In the genomic region with DNA sequence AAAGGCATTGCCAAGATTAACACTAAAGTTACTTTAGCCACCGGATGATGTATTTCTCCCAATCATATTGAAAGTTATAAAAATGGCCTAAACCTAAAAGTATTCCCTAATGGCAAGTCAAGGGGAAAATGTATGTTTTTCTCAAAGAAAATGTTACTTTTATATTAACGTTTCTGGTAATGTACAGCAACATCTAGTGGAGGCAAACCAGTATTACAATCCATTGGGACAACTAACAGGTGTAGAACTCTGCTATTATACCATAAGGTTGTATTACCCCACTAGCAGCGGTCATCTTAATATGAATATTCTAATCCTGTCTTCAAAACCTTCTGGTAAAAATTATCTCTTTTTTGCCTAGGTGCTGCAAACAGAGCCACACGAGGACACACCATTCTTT, we compare ENCODE assay signal across 8 cellular contexts.
DNase-seq lines count a peak whose midpoint lies in the region; FAIRE-seq and TF ChIP-seq lines count a peak whose summit lies in the region.

No MANE protein-coding gene starts in this region.

- H2BK5ac ChIP-seq in mesenchymal stem cell (ENCODE audit: low read depth, low read length, poor library complexity, severe bottlenecking): no peak overlapping the region

- H3K4me3 Mint-ChIP-seq in CD4-positive, alpha-beta memory T cell: no peak overlapping the region

- POLR2A ChIA-PET in CD4-positive, alpha-beta memory T cell (lab: Charles Lee; ENCODE audit: partially characterized antibody): no interaction called here
- POLR2A ChIA-PET in HEK293T (lab: Yijun Ruan, JAX): no interaction called here

- DNase-seq in CD4-positive, alpha-beta memory T cell: peak; percentile 19 to 29 (median 25)
- DNase-seq in LNCaP clone FGC (ENCODE audit: low read depth) (peak; percentile 2), bronchial epithelial cell (ENCODE audit: low read depth) (peak; percentile 12), mesenchymal stem cell (peak; percentile 1), activated gamma-delta T cell treated with Interleukin-2 at 50 U/mL for 16 hours (no peak), anterior cingulate cortex (lab: John Stamatoyannopoulos, UW) (no peak), nucleus accumbens (lab: John Stamatoyannopoulos, UW) (no peak), HEK293T (ENCODE audit: extremely low spot score) (no peak)

- no peaks in the 10 kb centered on the region for H3K27me3 Mint-ChIP-seq in CD4-positive, alpha-beta memory T cell

- WGBS in mesenchymal stem cell: 20% methylated on average over 2 of the region's 4 CpGs

- no peak overlapping the region for H3K4me3 ChIP-seq in CD4-positive, alpha-beta memory T cell (ENCODE audit: low read length in 2 of 2)
- H3K4me3 ChIP-seq in LNCaP clone FGC (ENCODE audit: low read depth, low read length) (no peak overlapping the region), bronchial epithelial cell (ENCODE audit: low read depth, low read length) (no peak overlapping the region), mesenchymal stem cell (ENCODE audit: insufficient read depth in 1 of 2, low read depth in 1 of 2, low read length in 2 of 2) (no peak overlapping the region)

- CTCF ChIA-PET in CD4-positive, alpha-beta memory T cell (lab: Charles Lee; ENCODE audit: partially characterized antibody): interaction anchor here (0.8 to 1.6 kb wide), 3 partner anchors 215 to 369 kb away, joined by 3 to 6 read pairs (median 6); a partner anchor contains a TSS
- CTCF ChIA-PET in HEK293T (lab: Yijun Ruan, JAX): interaction anchor here (0.6 kb wide), 1 partner anchor 321 kb away, joined by 4 read pairs; no protein-coding TSS in a partner anchor

- no peak overlapping the region for H3K18ac ChIP-seq in mesenchymal stem cell (ENCODE audit: low read depth in 1 of 2, low read length in 2 of 2)

- no peaks in the 10 kb centered on the region for H3K9me3 Mint-ChIP-seq in CD4-positive, alpha-beta memory T cell

- H3K4ac ChIP-seq in mesenchymal stem cell (ENCODE audit: low read depth in 1 of 2, low read length in 2 of 2): no peak overlapping the region

- TF ChIP-seq CTCF in LNCaP clone FGC (IDR thresholded peaks at IDR 0.05; ENCODE audit: control insufficient read depth, extremely low read depth, insufficient read depth) (peak; percentile 45), bronchial epithelial cell (IDR thresholded peaks at IDR 0.05; ENCODE audit: insufficient read depth, low read length, severe bottlenecking) (no peak)

- H3K23ac ChIP-seq in mesenchymal stem cell (ENCODE audit: low read length in 2 of 2): no peak overlapping the region

- no peak overlapping the region for H2AFZ ChIP-seq in mesenchymal stem cell (ENCODE audit: low read depth, low read length)

- H3K36me3 Mint-ChIP-seq in CD4-positive, alpha-beta memory T cell: no peaks in the 10 kb centered on the region

- intact Hi-C loops in CD4-positive, alpha-beta memory T cell (cut with micrococcal nuclease): loop anchor here (10.0 kb wide), 1 partner anchor 133 kb away; no protein-coding TSS in a partner anchor

- no peak overlapping the region for H3K4me2 ChIP-seq in mesenchymal stem cell (ENCODE audit: low read length, poor library complexity, severe bottlenecking)

- H3K27ac ChIP-seq in CD4-positive, alpha-beta memory T cell (ENCODE audit: low read depth, low read length): no peak overlapping the region
- no peak overlapping the region for H3K27ac ChIP-seq in mesenchymal stem cell (ENCODE audit: low read length, poor library complexity, severe bottlenecking)

- H3K36me3 ChIP-seq in CD4-positive, alpha-beta memory T cell (ENCODE audit: insufficient read depth, low read length): no peaks in the 10 kb centered on the region
- H3K36me3 ChIP-seq in bronchial epithelial cell (ENCODE audit: control insufficient read depth, insufficient read depth, low read length): no peaks in the 10 kb centered on the region
- no peaks in the 10 kb centered on the region for H3K36me3 ChIP-seq in mesenchymal stem cell (ENCODE audit: control insufficient read depth in 1 of 2, insufficient read depth in 2 of 2, low read depth in 1 of 2, low read length in 2 of 2)

- no peak overlapping the region for H2BK15ac ChIP-seq in mesenchymal stem cell (ENCODE audit: low read depth, poor library complexity, severe bottlenecking)

- no peaks in the 10 kb centered on the region for H3K79me1 ChIP-seq in mesenchymal stem cell (replicated peaks; ENCODE audit: low read length, poor library complexity, severe bottlenecking)

- H2BK120ac ChIP-seq in mesenchymal stem cell (ENCODE audit: low read depth, low read length): no peak overlapping the region

- H3K9me3 ChIP-seq in CD4-positive, alpha-beta memory T cell (ENCODE audit: control insufficient read depth in 1 of 2, low read length in 2 of 2): no peaks in the 10 kb centered on the region
- peaks cover 13% of the 10 kb centered on the region for H3K9me3 ChIP-seq in mesenchymal stem cell (ENCODE audit: control insufficient read depth, low read length)

- H2AK5ac ChIP-seq in mesenchymal stem cell (ENCODE audit: low read length, severe bottlenecking): no peak overlapping the region

- no peak overlapping the region for H3K14ac ChIP-seq in mesenchymal stem cell (ENCODE audit: low read length in 2 of 2)

- no peak overlapping the region for H4K8ac ChIP-seq in mesenchymal stem cell (ENCODE audit: low read length)

- no peaks in the 10 kb centered on the region for H3K4me1 Mint-ChIP-seq in CD4-positive, alpha-beta memory T cell

- no peaks in the 10 kb centered on the region for H3K4me1 ChIP-seq in CD4-positive, alpha-beta memory T cell (ENCODE audit: insufficient read depth, low read length)
- H3K4me1 ChIP-seq in mesenchymal stem cell (ENCODE audit: control insufficient read depth, insufficient read depth, low read depth, low read length): no peaks in the 10 kb centered on the region

- no peak overlapping the region for H3K9ac ChIP-seq in mesenchymal stem cell (ENCODE audit: low read length)

- H4K91ac ChIP-seq in mesenchymal stem cell (ENCODE audit: low read length): no peak overlapping the region

- no peak for FAIRE-seq in bronchial epithelial cell (lab: Jason Lieb, UNC)

- no peak overlapping the region for H3K27ac Mint-ChIP-seq in CD4-positive, alpha-beta memory T cell

- H3K27me3 ChIP-seq in CD4-positive, alpha-beta memory T cell (ENCODE audit: insufficient read depth, low read length): no peaks in the 10 kb centered on the region
- H3K27me3 ChIP-seq in bronchial epithelial cell (ENCODE audit: control insufficient read depth, insufficient read depth, low read length) (no peaks in the 10 kb centered on the region), mesenchymal stem cell (ENCODE audit: control insufficient read depth in 1 of 2, insufficient read depth in 1 of 2, low read length in 2 of 2) (no peaks in the 10 kb centered on the region)

- no peak overlapping the region for H2BK12ac ChIP-seq in mesenchymal stem cell (ENCODE audit: low read length in 2 of 2)

TF ChIP-seq in HEK293T, 16 proteins besides CTCF, POLR2A, EP300 and RAD21:
- TF ChIP-seq L3MBTL2 (conservative IDR thresholded peaks at IDR 0.05) (no peak), BHLHE40 (IDR thresholded peaks at IDR 0.05; ENCODE audit: borderline replicate concordance) (no peak), LEF1 (IDR thresholded peaks at IDR 0.05; ENCODE audit: borderline replicate concordance) (no peak), SP1 (IDR thresholded peaks at IDR 0.05) (no peak), ELF4 (IDR thresholded peaks at IDR 0.05) (no peak), FOXM1 (IDR thresholded peaks at IDR 0.05; ENCODE audit: borderline replicate concordance) (no peak), SUZ12 (IDR thresholded peaks at IDR 0.05) (no peak), HDGF (IDR thresholded peaks at IDR 0.05; ENCODE audit: borderline replicate concordance) (no peak), CTBP1 (IDR thresholded peaks at IDR 0.05; ENCODE audit: borderline replicate concordance) (no peak), ZNF384 (IDR thresholded peaks at IDR 0.05) (no peak), FOXA1 (IDR thresholded peaks at IDR 0.05) (no peak), FOXK2 (IDR thresholded peaks at IDR 0.05) (no peak), NFRKB (IDR thresholded peaks at IDR 0.05) (no peak), ARNT (IDR thresholded peaks at IDR 0.05) (no peak)
- TF ChIP-seq, protein P1, sequence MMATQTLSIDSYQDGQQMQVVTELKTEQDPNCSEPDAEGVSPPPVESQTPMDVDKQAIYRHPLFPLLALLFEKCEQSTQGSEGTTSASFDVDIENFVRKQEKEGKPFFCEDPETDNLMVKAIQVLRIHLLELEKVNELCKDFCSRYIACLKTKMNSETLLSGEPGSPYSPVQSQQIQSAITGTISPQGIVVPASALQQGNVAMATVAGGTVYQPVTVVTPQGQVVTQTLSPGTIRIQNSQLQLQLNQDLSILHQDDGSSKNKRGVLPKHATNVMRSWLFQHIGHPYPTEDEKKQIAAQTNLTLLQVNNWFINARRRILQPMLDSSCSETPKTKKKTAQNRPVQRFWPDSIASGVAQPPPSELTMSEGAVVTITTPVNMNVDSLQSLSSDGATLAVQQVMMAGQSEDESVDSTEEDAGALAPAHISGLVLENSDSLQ (IDR thresholded peaks at IDR 0.05): no peak

Comparison
In these comparisons a context has a peak if more than half of its experiments do, and no peak if none do; other contexts are left out.
1. DNase-seq: peak in CD4-positive, alpha-beta memory T cell (5 of 5), LNCaP clone FGC (single experiment), bronchial epithelial cell (single experiment) and mesenchymal stem cell (single experiment); none in activated gamma-delta T cell treated with Interleukin-2 at 50 U/mL for 16 hours (single experiment), anterior cingulate cortex (0 of 58), nucleus accumbens (0 of 56) and HEK293T (single experiment).